ENCODE assay signal across 13 cellular contexts in genomic region chr15:89299896-89300295, GRCh38. TPM values are rescaled to one million over a fixed set of nuclear protein-coding genes. Genes with fewer than 3 reads are reported as not detected.
DNase-seq lines count a peak whose midpoint lies in the region; ATAC-seq and TF ChIP-seq lines count a peak whose summit lies in the region.
"Had no signal": no experiment of that assay in that cellular context is flagged by ENCODE, and none has a peak within 500 bp of the region (broad histone marks: within the 10 kb centered on the region; RNA-seq: fewer than 3 reads in every experiment).

No MANE protein-coding gene starts in this region.

- peaks cover 42% of the 10 kb centered on the region for H3K36me3 Mint-ChIP-seq in brain

- peak; percentile 34 for DNase-seq in AG08395 (ENCODE audit: low spot score)
- peak; percentile 25 for DNase-seq in HCEC 1CT
- DNase-seq in lung microvascular endothelial cell (ENCODE audit: low read depth in 2 of 2) = peak; percentile 44 to 45
- DNase-seq in suprapubic skin (ENCODE audit: low spot score in 2 of 2) = no peak
- DNase-seq in OCI-M2 (lab: John Stamatoyannopoulos, UW; ENCODE audit: unreplicated experiment) = no peak
- no peak for DNase-seq in stimulated activated naive CD4-positive, alpha-beta T cell treated with Interleukin-2 at 50 U/mL for 16 hours (lab: John Stamatoyannopoulos, UW)
- DNase-seq: activated naive CD4-positive, alpha-beta T cell; EL; NCI-H1092; stimulated activated naive CD8-positive, alpha-beta T cell treated with anti-CD3 and anti-CD28 coated beads, Interleukin-15, Interleukin-2, amounts not matched to agents 100 U/mL and 50 U/mL, for 24 hours had no signal

- H3K27me3 ChIP-seq in suprapubic skin = no peaks in the 10 kb centered on the region

- H3K36me3 ChIP-seq in suprapubic skin = peaks cover 31% of the 10 kb centered on the region

- H3K27ac ChIP-seq in suprapubic skin = no peak overlapping the region

- H3K27me3 Mint-ChIP-seq in brain = no peaks in the 10 kb centered on the region

- no peaks in the 10 kb centered on the region for H3K4me1 Mint-ChIP-seq in brain

- no peaks in the 10 kb centered on the region for H3K4me1 ChIP-seq in suprapubic skin

- peaks cover 0 to 15% (median 10%) of the 10 kb centered on the region in 5 experiments for H3K9me3 Mint-ChIP-seq in brain
- H3K9me3 Mint-ChIP-seq: T-helper 1 cell treated with Interleukin-12 subunit alpha and Interleukin-12 subunit beta and Interleukin-4 antibody, amounts not matched to agents 30 μg/mL and 1 μg/mL, for 36 hours had no signal

- no peak overlapping the region for H3K4me3 ChIP-seq in suprapubic skin

- TF ChIP-seq POLR2A in suprapubic skin (IDR thresholded peaks at IDR 0.05) = no peak

- no peak overlapping the region for H3K27ac Mint-ChIP-seq in brain

- ATAC-seq in GM19324 (IDR thresholded peaks at IDR 0.05; ENCODE audit: low FRiP score, unreplicated experiment) = no peak
- ATAC-seq: stimulated activated naive CD8-positive, alpha-beta T cell treated with anti-CD3 and anti-CD28 coated beads, Interleukin-15, Interleukin-2, amounts not matched to agents 100 U/mL and 50 U/mL, for 24 hours had no signal

- H3K9me3 ChIP-seq in suprapubic skin = no peaks in the 10 kb centered on the region

- no peak for TF ChIP-seq EP300 in suprapubic skin (IDR thresholded peaks at IDR 0.05)

- no peak overlapping the region for H3K4me3 Mint-ChIP-seq in brain
- H3K4me3 Mint-ChIP-seq: T-helper 1 cell treated with Interleukin-12 subunit alpha and Interleukin-12 subunit beta and Interleukin-4 antibody, amounts not matched to agents 30 μg/mL and 1 μg/mL, for 36 hours had no signal

- TF ChIP-seq CTCF in brain (conservative IDR thresholded peaks at IDR 0.05) = peak; percentile 46 to 48
- TF ChIP-seq CTCF in suprapubic skin (IDR thresholded peaks at IDR 0.05) = no peak

RNA-seq across cellular contexts. Expression of gene POLG, which starts 34.7 kb away (rescaled TPM):
- polyA plus RNA-seq in brain (ENCODE audit: insufficient read depth, low read depth, low replicate concordance) = 36.8 TPM
- total RNA-seq in lung microvascular endothelial cell (42.3 and 63.7 TPM in 2 replicates), suprapubic skin (100 to 1,000 TPM in 2 of 4 donors, 10 to 100 TPM in 2; 78.7 to 131 (median 94.6) TPM)

RNA-seq across cellular contexts. Expression of gene FANCI, which starts 56.1 kb away (rescaled TPM):
- 30.1 TPM for polyA plus RNA-seq in brain (ENCODE audit: insufficient read depth, low read depth, low replicate concordance)
- total RNA-seq in lung microvascular endothelial cell (9.7 and 19.4 TPM in 2 replicates), suprapubic skin (10 to 100 TPM in 1 of 4 donors, 1 to 10 TPM in 3; 7.2 to 24.5 (median 9.4) TPM)

Comparison
In these comparisons a context has a peak if more than half of its experiments do, and no peak if none do; other contexts are left out.
1. DNase-seq: peak in AG08395 (single experiment), HCEC 1CT (single experiment) and lung microvascular endothelial cell (2 of 2); none in suprapubic skin (0 of 2), OCI-M2 (single experiment) and stimulated activated naive CD4-positive, alpha-beta T cell treated with Interleukin-2 at 50 U/mL for 16 hours (single experiment).
2. CTCF ChIP-seq: peak in brain (2 of 2); none in suprapubic skin (0 of 2).